1 cellular context compared by ENCODE assay signal in genomic region chr19:49665301-49666119, GRCh38.
TF ChIP-seq lines count a peak whose summit lies in the region.

Gene BCL2L12 (plus strand): TSS chr19:49665933. CDS start chr19:49666693, 760 bp downstream.
Gene IRF3 (minus strand): TSS chr19:49665857. CDS start chr19:49664838, 1,019 bp downstream.

TF ChIP-seq in HEK293, 187 proteins besides CTCF, POLR2A, EP300 and RAD21 (continued from another document and continues in another):
- TF ChIP-seq ZNF518A (tag by site-specific recombination; conservative IDR thresholded peaks at IDR 0.05; ENCODE audit: low read depth) = no peak
- TF ChIP-seq ZNF2 (tag by site-specific recombination; IDR thresholded peaks at IDR 0.05) = 0 out of 2 replicates have a peak, but pooled peaks have one; percentile 33
- TF ChIP-seq PATZ1 (tag by site-specific recombination; IDR thresholded peaks at IDR 0.05) = peak; percentile 83
- no peak for TF ChIP-seq ZNF514 (tag by site-specific recombination; IDR thresholded peaks at IDR 0.05)
- TF ChIP-seq ZNF174 (tag by site-specific recombination; IDR thresholded peaks at IDR 0.05) = no peak
- peak; percentile 68 for TF ChIP-seq IKZF3 (tag by site-specific recombination; IDR thresholded peaks at IDR 0.05)
- peak; percentile 60 for TF ChIP-seq ZEB2 (tag by site-specific recombination; IDR thresholded peaks at IDR 0.05)
- TF ChIP-seq ZNF776 (tag by site-specific recombination; IDR thresholded peaks at IDR 0.05; ENCODE audit: borderline replicate concordance) = no peak
- no peak for TF ChIP-seq ZNF596 (tag by site-specific recombination; IDR thresholded peaks at IDR 0.05)
- no peak for TF ChIP-seq ZNF555 (tag by site-specific recombination; conservative IDR thresholded peaks at IDR 0.05)
- no peak for TF ChIP-seq ZBTB11 (tag by site-specific recombination; conservative IDR thresholded peaks at IDR 0.05; ENCODE audit: low read depth)
- no peak for TF ChIP-seq ZNF621 (tag by site-specific recombination; IDR thresholded peaks at IDR 0.05)
- TF ChIP-seq ZNF530 (tag by site-specific recombination; IDR thresholded peaks at IDR 0.05; ENCODE audit: low read depth) = no peak
- no peak for TF ChIP-seq ZNF473 (tag by site-specific recombination; IDR thresholded peaks at IDR 0.05)
- no peak for TF ChIP-seq PRDM6 (tag by site-specific recombination; IDR thresholded peaks at IDR 0.05)
- peak; percentile 35; the same call in 1 of the 2 replicates for TF ChIP-seq ZNF561 (tag by site-specific recombination; IDR thresholded peaks at IDR 0.05; ENCODE audit: borderline replicate concordance)
- TF ChIP-seq GFI1B (tag by site-specific recombination; IDR thresholded peaks at IDR 0.05) = no peak
- TF ChIP-seq GLIS1 (tag by site-specific recombination; IDR thresholded peaks at IDR 0.05) = peak; percentile 61
- TF ChIP-seq ZBTB48 (tag by site-specific recombination; IDR thresholded peaks at IDR 0.05) = no peak
- no peak for TF ChIP-seq ZNF239 (tag by site-specific recombination; IDR thresholded peaks at IDR 0.05)
- TF ChIP-seq BCL6B (tag by site-specific recombination; IDR thresholded peaks at IDR 0.05) = no peak; the same call in 1 of the 2 replicates
- TF ChIP-seq SP3 (tag by site-specific recombination; IDR thresholded peaks at IDR 0.05) = peak; percentile 61
- TF ChIP-seq ZNF302 (tag by site-specific recombination; IDR thresholded peaks at IDR 0.05; ENCODE audit: low read depth) = no peak
- no peak for TF ChIP-seq ZBTB21 (tag by site-specific recombination; IDR thresholded peaks at IDR 0.05)
- no peak for TF ChIP-seq ZNF560 (tag by site-specific recombination; IDR thresholded peaks at IDR 0.05; ENCODE audit: borderline replicate concordance)
- TF ChIP-seq ZNF391 (tag by site-specific recombination; IDR thresholded peaks at IDR 0.05; ENCODE audit: borderline replicate concordance, low read depth) = no peak
- TF ChIP-seq PBX3 (CRISPR knock-in tag; IDR thresholded peaks at IDR 0.05) = no peak
- peak; percentile 21; the same call in 1 of the 2 replicates for TF ChIP-seq ZBTB44 (tag by site-specific recombination; IDR thresholded peaks at IDR 0.05)
- TF ChIP-seq AEBP2 (tag by site-specific recombination; IDR thresholded peaks at IDR 0.05; ENCODE audit: borderline replicate concordance) = no peak
- TF ChIP-seq ZNF354C (tag by site-specific recombination; IDR thresholded peaks at IDR 0.05; ENCODE audit: borderline replicate concordance, low read depth) = no peak
- TF ChIP-seq ZNF426 (tag by site-specific recombination; IDR thresholded peaks at IDR 0.05) = no peak
- TF ChIP-seq FEZF1 (tag by site-specific recombination; IDR thresholded peaks at IDR 0.05) = no peak
- no peak for TF ChIP-seq ZNF266 (tag by site-specific recombination; IDR thresholded peaks at IDR 0.05; ENCODE audit: low read depth)
- no peak for TF ChIP-seq ZNF626 (tag by site-specific recombination; IDR thresholded peaks at IDR 0.05)
- no peak for TF ChIP-seq REPIN1 (tag by site-specific recombination; IDR thresholded peaks at IDR 0.05; ENCODE audit: low read depth)
- TF ChIP-seq ZNF707 (tag by site-specific recombination; IDR thresholded peaks at IDR 0.05) = no peak
- TF ChIP-seq ZBTB26 (tag by site-specific recombination; optimal IDR thresholded peaks at IDR 0.05) = peak; percentile 56
- peak; percentile 61; the same call in 1 of the 2 replicates for TF ChIP-seq ZNF366 (tag by site-specific recombination; conservative IDR thresholded peaks at IDR 0.05)
- TF ChIP-seq ZBTB20 (tag by site-specific recombination; IDR thresholded peaks at IDR 0.05) = peak; percentile 91
